Comparison of ENCODE assay signal across 8 cellular contexts in the genomic region with DNA sequence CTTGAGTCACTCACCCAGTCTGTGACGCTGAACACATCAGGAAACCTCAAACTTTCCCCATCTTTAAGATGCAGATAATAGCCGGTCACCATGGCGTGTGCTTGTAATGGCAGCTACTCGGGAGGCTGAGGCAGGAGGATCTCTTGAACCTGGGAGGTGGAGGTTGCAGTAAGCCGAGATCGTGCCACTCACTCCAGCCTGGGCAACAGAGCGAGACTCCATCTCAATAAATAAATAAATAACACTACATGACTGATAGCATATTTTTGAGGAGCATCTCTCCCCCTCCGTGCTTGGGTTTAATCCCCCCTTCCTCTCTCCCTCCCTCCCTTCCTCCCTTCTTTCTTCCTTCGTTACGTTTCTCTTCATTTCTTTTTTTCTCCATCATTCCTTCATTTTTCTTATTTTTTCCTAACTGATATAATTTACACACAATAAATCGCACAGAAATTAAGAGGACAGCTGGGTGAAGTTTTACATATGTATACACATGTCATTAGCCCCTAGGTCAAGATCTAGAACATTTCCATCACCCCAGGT.
DNase-seq lines count a peak whose midpoint lies in the region; ATAC-seq and TF ChIP-seq lines count a peak whose summit lies in the region.

No MANE protein-coding gene starts in this region.

- peak; percentile 35 for DNase-seq in NK-92 treated with Interleukin-12 subunit alpha and Interleukin-12 subunit beta, amount 100 ng/mL, for 24 hours (lab: John Stamatoyannopoulos, UW)
- DNase-seq in NK-92 (lab: John Stamatoyannopoulos, UW; ENCODE audit: unreplicated experiment), result no peak
- no peak for DNase-seq in central memory CD8-positive, alpha-beta T cell (ENCODE audit: low spot score in 2 of 2)
- no peak for DNase-seq in COR-L47 (lab: John Stamatoyannopoulos, UW)
- DNase-seq in LoVo (ENCODE audit: low spot score), result no peak
- no peak for DNase-seq in NOMO-1 (lab: John Stamatoyannopoulos, UW; ENCODE audit: unreplicated experiment in 2 of 2)

- H3K27me3 Mint-ChIP-seq in central memory CD8-positive, alpha-beta T cell, result no peaks in the 10 kb centered on the region

- H3K9me3 ChIP-seq in HUES48 (ENCODE audit: control insufficient read depth, insufficient read depth, low read length) (no peaks in the 10 kb centered on the region), parathyroid adenoma (ENCODE audit: control insufficient read depth, low read length) (peaks cover 2% of the 10 kb centered on the region)

- H3K79me2 ChIP-seq in parathyroid adenoma, result no peaks in the 10 kb centered on the region

- H3K27ac ChIP-seq in HUES48 (ENCODE audit: low read depth, low read length), result peak overlapping the region; percentile 98
- H3K27ac ChIP-seq in parathyroid adenoma, result peak overlapping the region; percentile 99

- peaks cover 17% of the 10 kb centered on the region for H3K36me3 Mint-ChIP-seq in central memory CD8-positive, alpha-beta T cell (ENCODE audit: insufficient read depth)

- peak overlapping the region; percentile 82 for H3K4me3 Mint-ChIP-seq in central memory CD8-positive, alpha-beta T cell

- H3K4me3 ChIP-seq in HUES48 (ENCODE audit: low read depth, low read length) (peak overlapping the region; percentile 64), parathyroid adenoma (ENCODE audit: low read depth, low read length) (peak overlapping the region; percentile 51)

- H3K27me3 ChIP-seq in HUES48 (ENCODE audit: control insufficient read depth, insufficient read depth, low read length) (no peaks in the 10 kb centered on the region), parathyroid adenoma (ENCODE audit: control insufficient read depth, insufficient read depth, low read length) (no peaks in the 10 kb centered on the region)

- H3K9ac ChIP-seq in HUES48 (ENCODE audit: low read depth, low read length) (peak overlapping the region; percentile 66), parathyroid adenoma (peak overlapping the region; percentile 22)

- peaks cover 28% of the 10 kb centered on the region for H3K4me1 Mint-ChIP-seq in central memory CD8-positive, alpha-beta T cell

- H3K27ac Mint-ChIP-seq in central memory CD8-positive, alpha-beta T cell (ENCODE audit: low read depth), result peak overlapping the region; percentile 98

- H3K36me3 ChIP-seq in HUES48 (ENCODE audit: control insufficient read depth, insufficient read depth, low read length) (no peaks in the 10 kb centered on the region), parathyroid adenoma (ENCODE audit: control insufficient read depth, insufficient read depth, low read length) (no peaks in the 10 kb centered on the region)

- peaks cover 17% of the 10 kb centered on the region for H3K4me1 ChIP-seq in HUES48 (ENCODE audit: control insufficient read depth, insufficient read depth, low read length)
- H3K4me1 ChIP-seq in parathyroid adenoma, result peaks cover 43% of the 10 kb centered on the region

- H3K4me2 ChIP-seq in parathyroid adenoma (ENCODE audit: low read length), result peak overlapping the region; percentile 86

- TF ChIP-seq CTCF in parathyroid adenoma (IDR thresholded peaks at IDR 0.05), result no peak

- H2AFZ ChIP-seq in parathyroid adenoma, result peak overlapping the region; percentile 81

- ATAC-seq in central memory CD8-positive, alpha-beta T cell (replicated peaks; ENCODE audit: extremely low read depth, poor library complexity, severe bottlenecking), result peak; percentile 46

- no peaks in the 10 kb centered on the region for H3K9me3 Mint-ChIP-seq in central memory CD8-positive, alpha-beta T cell
